2 cellular contexts compared by ENCODE assay signal in the genomic region with DNA sequence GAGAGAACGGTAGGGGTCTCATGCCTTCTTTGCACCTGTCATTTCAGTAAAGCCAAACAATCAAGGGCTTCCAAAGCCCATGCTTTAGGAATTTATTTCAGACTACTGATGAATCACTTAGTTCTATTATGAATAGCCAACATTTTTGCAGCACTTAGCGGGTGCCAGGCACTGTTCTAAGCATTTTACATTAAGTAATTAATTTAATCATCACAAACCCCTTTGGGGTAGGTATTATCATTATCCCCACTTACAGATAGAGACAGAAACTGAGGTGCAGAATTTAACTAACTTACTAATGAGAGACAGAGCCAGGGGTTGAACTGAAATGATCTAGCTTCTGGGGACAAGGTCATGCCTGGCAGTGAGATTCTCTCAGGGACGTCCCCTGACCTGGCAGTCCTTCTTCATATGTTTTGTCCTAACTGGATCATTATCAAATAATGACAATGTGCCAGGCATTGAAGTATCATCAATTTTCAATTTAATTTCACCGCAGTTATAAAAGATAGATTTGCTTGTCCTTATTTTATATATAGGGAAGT.
TF ChIP-seq lines count a peak whose summit lies in the region.

No MANE protein-coding gene starts in this region.

TF ChIP-seq in liver, 16 proteins besides CTCF, POLR2A, EP300 and RAD21:
- TF ChIP-seq HNF4A (conservative IDR thresholded peaks at IDR 0.05) (peak; percentile 12 to 19), RXRA (IDR thresholded peaks at IDR 0.05) (peak; percentile 40 to 58), HNF4G (IDR thresholded peaks at IDR 0.05) (no peak)
TF ChIP-seq in liver: peak in this region for 2.

TF ChIP-seq in HepG2, 621 proteins besides CTCF, POLR2A, EP300 and RAD21:
- TF ChIP-seq, protein P1, sequence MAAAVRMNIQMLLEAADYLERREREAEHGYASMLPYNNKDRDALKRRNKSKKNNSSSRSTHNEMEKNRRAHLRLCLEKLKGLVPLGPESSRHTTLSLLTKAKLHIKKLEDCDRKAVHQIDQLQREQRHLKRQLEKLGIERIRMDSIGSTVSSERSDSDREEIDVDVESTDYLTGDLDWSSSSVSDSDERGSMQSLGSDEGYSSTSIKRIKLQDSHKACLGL (CRISPR knock-in tag; IDR thresholded peaks at IDR 0.05), result no peak
- TF ChIP-seq JUND (CRISPR knock-in tag; IDR thresholded peaks at IDR 0.05) (no peak), HHEX (CRISPR knock-in tag; IDR thresholded peaks at IDR 0.05) (no peak), ZNF292 (CRISPR knock-in tag; IDR thresholded peaks at IDR 0.05; ENCODE audit: borderline replicate concordance, low read depth) (no peak), MBD4 (IDR thresholded peaks at IDR 0.05; ENCODE audit: borderline replicate concordance, low read length) (no peak), ELF1 (CRISPR knock-in tag; IDR thresholded peaks at IDR 0.05) (no peak)
- TF ChIP-seq, protein P2, sequence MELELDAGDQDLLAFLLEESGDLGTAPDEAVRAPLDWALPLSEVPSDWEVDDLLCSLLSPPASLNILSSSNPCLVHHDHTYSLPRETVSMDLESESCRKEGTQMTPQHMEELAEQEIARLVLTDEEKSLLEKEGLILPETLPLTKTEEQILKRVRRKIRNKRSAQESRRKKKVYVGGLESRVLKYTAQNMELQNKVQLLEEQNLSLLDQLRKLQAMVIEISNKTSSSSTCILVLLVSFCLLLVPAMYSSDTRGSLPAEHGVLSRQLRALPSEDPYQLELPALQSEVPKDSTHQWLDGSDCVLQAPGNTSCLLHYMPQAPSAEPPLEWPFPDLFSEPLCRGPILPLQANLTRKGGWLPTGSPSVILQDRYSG (CRISPR knock-in tag; IDR thresholded peaks at IDR 0.05), result no peak
- TF ChIP-seq, protein P3, sequence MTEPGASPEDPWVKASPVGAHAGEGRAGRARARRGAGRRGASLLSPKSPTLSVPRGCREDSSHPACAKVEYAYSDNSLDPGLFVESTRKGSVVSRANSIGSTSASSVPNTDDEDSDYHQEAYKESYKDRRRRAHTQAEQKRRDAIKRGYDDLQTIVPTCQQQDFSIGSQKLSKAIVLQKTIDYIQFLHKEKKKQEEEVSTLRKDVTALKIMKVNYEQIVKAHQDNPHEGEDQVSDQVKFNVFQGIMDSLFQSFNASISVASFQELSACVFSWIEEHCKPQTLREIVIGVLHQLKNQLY (CRISPR knock-in tag; IDR thresholded peaks at IDR 0.05), result no peak
- TF ChIP-seq, protein P4, sequence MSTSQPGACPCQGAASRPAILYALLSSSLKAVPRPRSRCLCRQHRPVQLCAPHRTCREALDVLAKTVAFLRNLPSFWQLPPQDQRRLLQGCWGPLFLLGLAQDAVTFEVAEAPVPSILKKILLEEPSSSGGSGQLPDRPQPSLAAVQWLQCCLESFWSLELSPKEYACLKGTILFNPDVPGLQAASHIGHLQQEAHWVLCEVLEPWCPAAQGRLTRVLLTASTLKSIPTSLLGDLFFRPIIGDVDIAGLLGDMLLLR (CRISPR knock-in tag; IDR thresholded peaks at IDR 0.05), result no peak
TF ChIP-seq in HepG2: peak in this region for 0.
